In the genomic region with DNA sequence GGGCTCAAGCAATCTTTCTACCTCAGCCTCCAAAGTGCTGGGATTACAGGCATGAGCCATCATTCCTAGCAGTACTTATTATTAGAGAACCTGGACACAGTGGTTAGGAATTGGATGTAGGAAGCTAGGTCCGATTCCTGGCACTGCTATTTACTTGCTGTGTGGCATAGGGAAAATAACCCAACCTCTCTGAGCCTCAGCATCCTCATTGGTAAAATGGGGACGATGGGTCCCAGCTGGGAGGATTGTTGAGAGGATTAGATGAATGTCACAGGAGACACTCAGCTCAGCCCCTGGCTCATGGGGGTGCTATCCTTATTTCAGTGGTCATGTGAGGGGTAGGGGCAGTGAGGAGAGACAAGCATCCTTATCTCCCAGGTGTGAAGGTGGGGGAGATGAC, we compare ENCODE assay signal across 3 cellular contexts.
A peak's percentile ranks its signal among the peaks of the same experiment; 100 is the strongest.
TF ChIP-seq lines count a peak whose summit lies in the region.

No MANE protein-coding gene starts in this region.

TF ChIP-seq in HepG2, 621 proteins besides CTCF, POLR2A, EP300 and RAD21:
- no peak for TF ChIP-seq ZNF34 (CRISPR knock-in tag; IDR thresholded peaks at IDR 0.05; ENCODE audit: borderline replicate concordance)
- TF ChIP-seq ZNF768 (CRISPR knock-in tag; IDR thresholded peaks at IDR 0.05) = peak; percentile 78; the same call in 1 of the 2 replicates

TF ChIP-seq in IMR-90, 13 proteins besides CTCF, POLR2A, EP300 and RAD21:
- no peak for TF ChIP-seq CHD1 (IDR thresholded peaks at IDR 0.05; ENCODE audit: low read depth, low read length)
- no peak for TF ChIP-seq RFX5 (IDR thresholded peaks at IDR 0.05; ENCODE audit: low read depth, low read length)
- TF ChIP-seq MAZ (IDR thresholded peaks at IDR 0.05; ENCODE audit: borderline replicate concordance, low read depth, low read length) = no peak
- no peak for TF ChIP-seq RCOR1 (IDR thresholded peaks at IDR 0.05; ENCODE audit: insufficient replicate concordance, low read length)
- TF ChIP-seq MXI1 (IDR thresholded peaks at IDR 0.05; ENCODE audit: borderline replicate concordance, low read depth, low read length) = no peak
TF ChIP-seq in IMR-90: peak in this region for 0.

TF ChIP-seq in K562, 482 proteins besides CTCF, POLR2A, EP300 and RAD21:
- TF ChIP-seq ZNF695 (CRISPR knock-in tag; IDR thresholded peaks at IDR 0.05) = no peak
- TF ChIP-seq, protein P1, sequence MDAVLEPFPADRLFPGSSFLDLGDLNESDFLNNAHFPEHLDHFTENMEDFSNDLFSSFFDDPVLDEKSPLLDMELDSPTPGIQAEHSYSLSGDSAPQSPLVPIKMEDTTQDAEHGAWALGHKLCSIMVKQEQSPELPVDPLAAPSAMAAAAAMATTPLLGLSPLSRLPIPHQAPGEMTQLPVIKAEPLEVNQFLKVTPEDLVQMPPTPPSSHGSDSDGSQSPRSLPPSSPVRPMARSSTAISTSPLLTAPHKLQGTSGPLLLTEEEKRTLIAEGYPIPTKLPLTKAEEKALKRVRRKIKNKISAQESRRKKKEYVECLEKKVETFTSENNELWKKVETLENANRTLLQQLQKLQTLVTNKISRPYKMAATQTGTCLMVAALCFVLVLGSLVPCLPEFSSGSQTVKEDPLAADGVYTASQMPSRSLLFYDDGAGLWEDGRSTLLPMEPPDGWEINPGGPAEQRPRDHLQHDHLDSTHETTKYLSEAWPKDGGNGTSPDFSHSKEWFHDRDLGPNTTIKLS (IDR thresholded peaks at IDR 0.05; ENCODE audit: borderline replicate concordance, low read depth) = no peak
- peak; percentile 82 for TF ChIP-seq ZFP36 (IDR thresholded peaks at IDR 0.05; ENCODE audit: low read depth, low read length, partially characterized antibody)
- TF ChIP-seq GTF2F1 (IDR thresholded peaks at IDR 0.05; ENCODE audit: low read depth, low read length) = no peak
- TF ChIP-seq PHF21A (IDR thresholded peaks at IDR 0.05; ENCODE audit: borderline replicate concordance, low read depth) = no peak
- TF ChIP-seq, protein P2, sequence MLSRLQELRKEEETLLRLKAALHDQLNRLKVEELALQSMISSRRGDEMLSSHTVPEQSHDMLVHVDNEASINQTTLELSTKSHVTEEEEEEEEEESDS (CRISPR knock-in tag; IDR thresholded peaks at IDR 0.05) = no peak
- no peak for TF ChIP-seq HDGF (IDR thresholded peaks at IDR 0.05)
- TF ChIP-seq CREB1 (IDR thresholded peaks at IDR 0.05) = no peak
- TF ChIP-seq CREB1 (CRISPR knock-in tag; IDR thresholded peaks at IDR 0.05) = no peak
- no peak for TF ChIP-seq SMARCA4 (IDR thresholded peaks at IDR 0.05)
- TF ChIP-seq ZNF212 (CRISPR knock-in tag; IDR thresholded peaks at IDR 0.05) = no peak
- no peak for TF ChIP-seq NCOA4 (IDR thresholded peaks at IDR 0.05; ENCODE audit: partially characterized antibody)
- no peak for TF ChIP-seq CEBPB (tag; IDR thresholded peaks at IDR 0.05)
- TF ChIP-seq, protein P3, sequence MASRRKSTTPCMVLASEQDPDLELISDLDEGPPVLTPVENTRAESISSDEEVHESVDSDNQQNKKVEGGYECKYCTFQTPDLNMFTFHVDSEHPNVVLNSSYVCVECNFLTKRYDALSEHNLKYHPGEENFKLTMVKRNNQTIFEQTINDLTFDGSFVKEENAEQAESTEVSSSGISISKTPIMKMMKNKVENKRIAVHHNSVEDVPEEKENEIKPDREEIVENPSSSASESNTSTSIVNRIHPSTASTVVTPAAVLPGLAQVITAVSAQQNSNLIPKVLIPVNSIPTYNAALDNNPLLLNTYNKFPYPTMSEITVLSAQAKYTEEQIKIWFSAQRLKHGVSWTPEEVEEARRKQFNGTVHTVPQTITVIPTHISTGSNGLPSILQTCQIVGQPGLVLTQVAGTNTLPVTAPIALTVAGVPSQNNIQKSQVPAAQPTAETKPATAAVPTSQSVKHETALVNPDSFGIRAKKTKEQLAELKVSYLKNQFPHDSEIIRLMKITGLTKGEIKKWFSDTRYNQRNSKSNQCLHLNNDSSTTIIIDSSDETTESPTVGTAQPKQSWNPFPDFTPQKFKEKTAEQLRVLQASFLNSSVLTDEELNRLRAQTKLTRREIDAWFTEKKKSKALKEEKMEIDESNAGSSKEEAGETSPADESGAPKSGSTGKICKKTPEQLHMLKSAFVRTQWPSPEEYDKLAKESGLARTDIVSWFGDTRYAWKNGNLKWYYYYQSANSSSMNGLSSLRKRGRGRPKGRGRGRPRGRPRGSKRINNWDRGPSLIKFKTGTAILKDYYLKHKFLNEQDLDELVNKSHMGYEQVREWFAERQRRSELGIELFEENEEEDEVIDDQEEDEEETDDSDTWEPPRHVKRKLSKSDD (conservative IDR thresholded peaks at IDR 0.05; ENCODE audit: low read length) = no peak
- TF ChIP-seq BCOR (IDR thresholded peaks at IDR 0.05) = peak; percentile 42; the same call in 1 of the 2 replicates
- TF ChIP-seq ZNF668 (CRISPR knock-in tag; IDR thresholded peaks at IDR 0.05) = no peak
- no peak for TF ChIP-seq ZNF77 (CRISPR knock-in tag; IDR thresholded peaks at IDR 0.05)
- no peak for TF ChIP-seq MYBL2 (IDR thresholded peaks at IDR 0.05; ENCODE audit: low read depth)
- no peak for TF ChIP-seq MYBL2 (CRISPR knock-in tag; IDR thresholded peaks at IDR 0.05; ENCODE audit: borderline replicate concordance)
- no peak for TF ChIP-seq ZNF780A (CRISPR knock-in tag; IDR thresholded peaks at IDR 0.05)
- TF ChIP-seq ELF1 (tag; IDR thresholded peaks at IDR 0.05) = no peak
- TF ChIP-seq PPARD (CRISPR knock-in tag; IDR thresholded peaks at IDR 0.05) = no peak
- TF ChIP-seq RBM25 (IDR thresholded peaks at IDR 0.05; ENCODE audit: low read depth, low read length, severe bottlenecking) = peak; percentile 75
- TF ChIP-seq, protein P4, sequence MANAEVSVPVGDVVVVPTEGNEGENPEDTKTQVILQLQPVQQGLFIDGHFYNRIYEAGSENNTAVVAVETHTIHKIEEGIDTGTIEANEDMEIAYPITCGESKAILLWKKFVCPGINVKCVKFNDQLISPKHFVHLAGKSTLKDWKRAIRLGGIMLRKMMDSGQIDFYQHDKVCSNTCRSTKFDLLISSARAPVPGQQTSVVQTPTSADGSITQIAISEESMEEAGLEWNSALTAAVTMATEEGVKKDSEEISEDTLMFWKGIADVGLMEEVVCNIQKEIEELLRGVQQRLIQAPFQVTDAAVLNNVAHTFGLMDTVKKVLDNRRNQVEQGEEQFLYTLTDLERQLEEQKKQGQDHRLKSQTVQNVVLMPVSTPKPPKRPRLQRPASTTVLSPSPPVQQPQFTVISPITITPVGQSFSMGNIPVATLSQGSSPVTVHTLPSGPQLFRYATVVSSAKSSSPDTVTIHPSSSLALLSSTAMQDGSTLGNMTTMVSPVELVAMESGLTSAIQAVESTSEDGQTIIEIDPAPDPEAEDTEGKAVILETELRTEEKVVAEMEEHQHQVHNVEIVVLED (CRISPR knock-in tag; IDR thresholded peaks at IDR 0.05) = no peak
- TF ChIP-seq BHLHE40 (IDR thresholded peaks at IDR 0.05; ENCODE audit: low read length) = no peak
- TF ChIP-seq, protein P5, sequence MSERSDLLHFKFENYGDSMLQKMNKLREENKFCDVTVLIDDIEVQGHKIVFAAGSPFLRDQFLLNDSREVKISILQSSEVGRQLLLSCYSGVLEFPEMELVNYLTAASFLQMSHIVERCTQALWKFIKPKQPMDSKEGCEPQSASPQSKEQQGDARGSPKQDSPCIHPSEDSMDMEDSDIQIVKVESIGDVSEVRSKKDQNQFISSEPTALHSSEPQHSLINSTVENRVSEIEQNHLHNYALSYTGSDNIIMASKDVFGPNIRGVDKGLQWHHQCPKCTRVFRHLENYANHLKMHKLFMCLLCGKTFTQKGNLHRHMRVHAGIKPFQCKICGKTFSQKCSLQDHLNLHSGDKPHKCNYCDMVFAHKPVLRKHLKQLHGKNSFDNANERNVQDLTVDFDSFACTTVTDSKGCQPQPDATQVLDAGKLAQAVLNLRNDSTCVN (CRISPR knock-in tag; IDR thresholded peaks at IDR 0.05) = no peak
- TF ChIP-seq, protein P6, sequence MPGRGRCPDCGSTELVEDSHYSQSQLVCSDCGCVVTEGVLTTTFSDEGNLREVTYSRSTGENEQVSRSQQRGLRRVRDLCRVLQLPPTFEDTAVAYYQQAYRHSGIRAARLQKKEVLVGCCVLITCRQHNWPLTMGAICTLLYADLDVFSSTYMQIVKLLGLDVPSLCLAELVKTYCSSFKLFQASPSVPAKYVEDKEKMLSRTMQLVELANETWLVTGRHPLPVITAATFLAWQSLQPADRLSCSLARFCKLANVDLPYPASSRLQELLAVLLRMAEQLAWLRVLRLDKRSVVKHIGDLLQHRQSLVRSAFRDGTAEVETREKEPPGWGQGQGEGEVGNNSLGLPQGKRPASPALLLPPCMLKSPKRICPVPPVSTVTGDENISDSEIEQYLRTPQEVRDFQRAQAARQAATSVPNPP (IDR thresholded peaks at IDR 0.05; ENCODE audit: borderline replicate concordance, insufficient read depth, insufficient read length) = no peak
- no peak for TF ChIP-seq ZNF41 (CRISPR knock-in tag; conservative IDR thresholded peaks at IDR 0.05)
